In genomic region chr19:46109876-46110275, GRCh38 we compare ENCODE assay signal across 26 cellular contexts. TPM values are rescaled to one million over a fixed set of nuclear protein-coding genes. Genes with fewer than 3 reads are reported as not detected.
DNase-seq lines count a peak whose midpoint lies in the region; ATAC-seq, FAIRE-seq and TF ChIP-seq lines count a peak whose summit lies in the region.
"Had no signal": no experiment of that assay in that cellular context is flagged by ENCODE, and none has a peak within 500 bp of the region (broad histone marks: within the 10 kb centered on the region; RNA-seq: fewer than 3 reads in every experiment).

No MANE protein-coding gene starts in this region.

- intact Hi-C loops in Panc1 (cut with micrococcal nuclease; ENCODE audit: unreplicated experiment) (no loop called here), K562 (cut with micrococcal nuclease) (no loop called here), pancreas (cut with DNase I) (no loop called here)

- H3K4me1 Mint-ChIP-seq in mesothelial cell of epicardium: peaks cover 21% of the 10 kb centered on the region
- H3K4me1 Mint-ChIP-seq: CD14-positive monocyte; CD8-positive, alpha-beta memory T cell had no signal

- H3K9me3 ChIP-seq in Panc1 (ENCODE audit: control insufficient read depth, insufficient read depth, low read depth, low read length) (no peaks in the 10 kb centered on the region), K562 (replicated peaks; ENCODE audit: control insufficient read depth, insufficient read depth, low read depth, low read length) (no peaks in the 10 kb centered on the region), smooth muscle cell (replicated peaks; ENCODE audit: low read depth) (no peaks in the 10 kb centered on the region), pancreas (no peaks in the 10 kb centered on the region)
- H3K9me3 ChIP-seq: A549, BE2C, HAP-1 had no signal

- H2AFZ ChIP-seq in K562 (ENCODE audit: low read depth, low read length) (no peak overlapping the region), smooth muscle cell (ENCODE audit: low read depth) (no peak overlapping the region)

- TF ChIP-seq EP300 in K562 (IDR thresholded peaks at IDR 0.05; ENCODE audit: low read length): no peak

- H3K79me2 ChIP-seq in K562 (ENCODE audit: control insufficient read depth, insufficient read depth, low read length) (no peaks in the 10 kb centered on the region), smooth muscle cell (ENCODE audit: low read depth) (no peaks in the 10 kb centered on the region)

- H3F3A ChIP-seq in smooth muscle cell (ENCODE audit: low read depth): no peaks in the 10 kb centered on the region

- ATAC-seq in Panc1 (no peak), K562 (no peak), pancreas (no peak)
- ATAC-seq: A549, GM12878 had no signal

- WGBS in K562 (ENCODE audit: insufficient coverage, low coverage, missing lambda C conversion rate): 0% methylated on average over 6 of the region's 6 CpGs
- 38% methylated on average over 6 of the region's 6 CpGs for WGBS in smooth muscle cell (ENCODE audit: low lambda C conversion rate)
- 60 to 74% methylated on average over 6 of the region's 6 CpGs for WGBS in pancreas, 2 donors

- H3K27me3 Mint-ChIP-seq in mesothelial cell of epicardium (ENCODE audit: low read depth): no peaks in the 10 kb centered on the region

- no peaks in the 10 kb centered on the region; the same call in 1 of the 2 replicates for H3K4me1 ChIP-seq in Panc1 (ENCODE audit: control insufficient read depth, insufficient read depth, low read length)
- H3K4me1 ChIP-seq in K562 (replicated peaks in 1 of 2; ENCODE audit: control insufficient read depth in 2 of 2, insufficient read depth in 2 of 2, low read length in 2 of 2): no peaks in the 10 kb centered on the region
- H3K4me1 ChIP-seq in smooth muscle cell (ENCODE audit: low read depth): peaks cover 2% of the 10 kb centered on the region
- no peaks in the 10 kb centered on the region for H3K4me1 ChIP-seq in pancreas
- H3K4me1 ChIP-seq: BE2C, HAP-1 had no signal

- DNase-seq in Panc1 (ENCODE audit: low read depth, low spot score): no peak
- no peak for DNase-seq in K562 (ENCODE audit: extremely low read depth in 1 of 4, low spot score in 3 of 4)
- DNase-seq in mesothelial cell of epicardium (ENCODE audit: low spot score in 2 of 2, unreplicated experiment in 2 of 2): no peak
- DNase-seq in smooth muscle cell (lab: John Stamatoyannopoulos, UW; ENCODE audit: unreplicated experiment): no peak
- DNase-seq in middle frontal gyrus (ENCODE audit: extremely low spot score, low spot score): no peak
- no peak for DNase-seq in NCI-H146 treated with DMSO at 0.1 percent for 48 hours (lab: John Stamatoyannopoulos, UW; ENCODE audit: unreplicated experiment)
- DNase-seq in pancreas: no peak
- DNase-seq: 8988T; ACHN; AML-193; BE2C; CD4-positive, alpha-beta T cell; CD8-positive, alpha-beta memory T cell; DMS 273 treated with DMSO at 0.1 percent for 48 hours; DMS79; EL; GDM1; GOT3; HFFc6 had no signal

- TF ChIP-seq RAD21 in K562 (CRISPR knock-in tag; conservative IDR thresholded peaks at IDR 0.05 in 1 of 2, IDR thresholded peaks at IDR 0.05 in 1 of 2): no peak

- H3K27ac Mint-ChIP-seq in mesothelial cell of epicardium: peak overlapping the region; percentile 64
- H3K27ac Mint-ChIP-seq: CD14-positive monocyte; CD4-positive, alpha-beta T cell; CD8-positive, alpha-beta memory T cell; HFFc6 had no signal

- no peaks in the 10 kb centered on the region for H3K9me3 Mint-ChIP-seq in mesothelial cell of epicardium
- H3K9me3 Mint-ChIP-seq: HFFc6 had no signal

- H3K4me3 ChIP-seq in Panc1 (ENCODE audit: low read depth in 2 of 2, low read length in 2 of 2) (no peak overlapping the region), K562 (no peak overlapping the region), smooth muscle cell (no peak overlapping the region), pancreas (no peak overlapping the region)
- H3K4me3 ChIP-seq: A549; BLaER1 treated with 17β-estradiol and CSF1 and Interleukin-3, amounts not matched to agents 10 nM and 100 nM; GM12878; HAP-1 had no signal

- H4K20me1 ChIP-seq in K562 (replicated peaks; ENCODE audit: control insufficient read depth, insufficient read depth, low read length): no peaks in the 10 kb centered on the region
- H4K20me1 ChIP-seq in smooth muscle cell (ENCODE audit: low read depth): no peaks in the 10 kb centered on the region
- H4K20me1 ChIP-seq: BLaER1 treated with 17β-estradiol and CSF1 and Interleukin-3, amounts not matched to agents 10 nM and 100 nM had no signal

- TF ChIP-seq CTCF in Panc1 (IDR thresholded peaks at IDR 0.05): 0 out of 2 replicates have a peak, but pooled peaks have one; percentile 7
- no peak for TF ChIP-seq CTCF in K562 (IDR thresholded peaks at IDR 0.05 in 2 of 3, conservative IDR thresholded peaks at IDR 0.05 in 1 of 3; ENCODE audit: insufficient read depth in 2 of 3, low read depth in 1 of 3, low read length in 3 of 3)
- no peak for TF ChIP-seq CTCF in mesothelial cell of epicardium (IDR thresholded peaks at IDR 0.05; ENCODE audit: unreplicated experiment)
- no peak for TF ChIP-seq CTCF in smooth muscle cell (IDR thresholded peaks at IDR 0.05; ENCODE audit: borderline replicate concordance, insufficient read depth, poor library complexity, severe bottlenecking)
- no peak for TF ChIP-seq CTCF in pancreas (IDR thresholded peaks at IDR 0.05)

- H3K36me3 ChIP-seq in Panc1 (ENCODE audit: control insufficient read depth, insufficient read depth, low read length): no peaks in the 10 kb centered on the region
- no peaks in the 10 kb centered on the region for H3K36me3 ChIP-seq in K562 (ENCODE audit: control insufficient read depth, insufficient read depth, low read length)
- no peaks in the 10 kb centered on the region for H3K36me3 ChIP-seq in smooth muscle cell (ENCODE audit: low read depth)
- H3K36me3 ChIP-seq in pancreas: no peaks in the 10 kb centered on the region
- H3K36me3 ChIP-seq: BE2C; BLaER1 treated with 17β-estradiol and CSF1 and Interleukin-3, amounts not matched to agents 10 nM and 100 nM; HAP-1 had no signal

- H3K27me3 ChIP-seq in Panc1 (ENCODE audit: control insufficient read depth, insufficient read depth, low read length) (peaks cover 4% of the 10 kb centered on the region), K562 (ENCODE audit: control insufficient read depth in 2 of 2, insufficient read depth in 2 of 2, low read length in 2 of 2) (no peaks in the 10 kb centered on the region), smooth muscle cell (ENCODE audit: low read depth) (no peaks in the 10 kb centered on the region), pancreas (no peaks in the 10 kb centered on the region)
- H3K27me3 ChIP-seq: BLaER1 treated with 17β-estradiol and CSF1 and Interleukin-3, amounts not matched to agents 10 nM and 100 nM had no signal

- no peak for FAIRE-seq in K562 (lab: Jason Lieb, UNC)
- no peak for FAIRE-seq in pancreas (lab: Jason Lieb, UNC)
- FAIRE-seq: D721Med, GM12878, H54 had no signal

- POLR2A ChIA-PET in Panc1 (lab: Charles Lee): no interaction called here
- POLR2A ChIA-PET in K562 (lab: Yijun Ruan, JAX): no interaction called here

- H3K27ac ChIP-seq in Panc1 (ENCODE audit: low read length) (no peak overlapping the region), K562 (ENCODE audit: extremely low read depth, low read depth, low read length) (no peak overlapping the region), smooth muscle cell (ENCODE audit: low read depth) (peak overlapping the region; percentile 72), pancreas (no peak overlapping the region)
- H3K27ac ChIP-seq: A549; BLaER1 treated with 17β-estradiol and CSF1 and Interleukin-3, amounts not matched to agents 10 nM and 100 nM had no signal

- no peak for TF ChIP-seq POLR2A in K562 (conservative IDR thresholded peaks at IDR 0.05)

- H3K9me1 ChIP-seq in K562 (ENCODE audit: control insufficient read depth, insufficient read depth, low read length): no peaks in the 10 kb centered on the region

- H3K36me3 Mint-ChIP-seq in mesothelial cell of epicardium: peaks cover 2% of the 10 kb centered on the region
- H3K36me3 Mint-ChIP-seq: CD14-positive monocyte; CD8-positive, alpha-beta memory T cell had no signal

- no peak overlapping the region for H3K4me3 Mint-ChIP-seq in mesothelial cell of epicardium
- H3K4me3 Mint-ChIP-seq: CD14-positive monocyte; CD4-positive, alpha-beta T cell; CD8-positive, alpha-beta memory T cell; HFFc6 had no signal

- BruUV-seq in Panc1 (replicated peaks; lab: Mats Ljungman, UMichigan) (no TSS peak), K562 (replicated peaks; lab: Mats Ljungman, UMichigan) (no TSS peak)

- no peak overlapping the region for H3K9ac ChIP-seq in K562 (ENCODE audit: insufficient read depth in 1 of 2, low read depth in 2 of 2, low read length in 2 of 2)
- peak overlapping the region; percentile 47 for H3K9ac ChIP-seq in smooth muscle cell (ENCODE audit: low read depth)
- H3K9ac ChIP-seq: BLaER1 treated with 17β-estradiol and CSF1 and Interleukin-3, amounts not matched to agents 10 nM and 100 nM had no signal

- CTCF ChIA-PET in Panc1 (lab: Charles Lee): no interaction called here
- CTCF ChIA-PET in K562 (lab: Yijun Ruan, JAX; ENCODE audit: low intra/inter-chr PET ratio): no interaction called here

- H3K4me2 ChIP-seq in K562 (ENCODE audit: insufficient read depth, low read length) (no peak overlapping the region), smooth muscle cell (no peak overlapping the region)
- H3K4me2 ChIP-seq: A549; BLaER1 treated with 17β-estradiol and CSF1 and Interleukin-3, amounts not matched to agents 10 nM and 100 nM had no signal

- in situ Hi-C loops in Panc1 (cut with HindIII; ENCODE audit: low pct_unique_long_range_greater_than_20kb, low sequenced_read_pairs): no loop called here
- in situ Hi-C loops in K562 (cut with MboI): no loop called here

RNA-seq across cellular contexts. Expression of gene IGFL3, which starts 14.6 kb away (rescaled TPM):
- total RNA-seq in Panc1 (2021; ENCODE audit: unreplicated experiment) (not detected), K562 (2014; rRNA removed) (not detected in 2 replicates), K562 (2014; rRNA removed; fragmentation: Illumina TruSeq; extraction: Trizol) (not detected in 2 replicates), K562 (2015; rRNA removed; fragmentation: Illumina TruSeq; extraction: Trizol) (not detected in 2 replicates), K562 (2021) (not detected in 2 replicates), mesothelial cell of epicardium (not detected in 3 replicates), smooth muscle cell (10.2 and 26.7 TPM in 2 replicates), pancreas (not detected)
- not detected for polyA plus RNA-seq in Panc1 (2012; ENCODE audit: insufficient read length)
- not detected in 2 replicates for total RNA-seq in K562 (2011; cell fraction: chromatin; rRNA removed; ENCODE audit: low replicate concordance)
- total RNA-seq in K562 (2011; cell fraction: nucleolus; rRNA removed): not detected in 2 replicates
- total RNA-seq in K562 (2011; cell fraction: nucleoplasm; rRNA removed): not detected in 2 replicates
- polyA plus RNA-seq in K562 (2011; rRNA removed) (not detected in 2 replicates), K562 (2014; fragmentation: Illumina TruSeq; extraction: Trizol) (not detected in 2 replicates), K562 (2014; fragmentation: Nextera tagmentation; extraction: Ambion mirVana) (not detected), K562 (2014; rRNA removed) (not detected in 2 replicates), smooth muscle cell (5.9 and 8.8 TPM in 2 replicates), pancreas (not detected)
- not detected in 2 replicates for polyA plus RNA-seq in K562 (2011; cell fraction: cytosol; rRNA removed)
- not detected in 2 replicates for polyA plus RNA-seq in K562 (2011; cell fraction: nucleus; rRNA removed)
- polyA plus RNA-seq in K562 (2012): not detected in 2 replicates
- not detected in 2 replicates for polyA minus RNA-seq in K562 (2011; rRNA and poly(A)+ RNA removed)
- not detected in 2 replicates for polyA minus RNA-seq in K562 (2011; cell fraction: cytosol; rRNA and poly(A)+ RNA removed)
- polyA minus RNA-seq in K562 (2011; cell fraction: nucleus; rRNA and poly(A)+ RNA removed): not detected in 2 replicates
- total RNA-seq: CD4-positive, alpha-beta T cell; CD8-positive, alpha-beta memory T cell; GM12878; HFFc6 had no signal
- polyA plus RNA-seq: CD14-positive monocyte; CD8-positive, alpha-beta memory T cell; GM12878 had no signal

RNA-seq across cellular contexts. Expression of gene IGFL2, which starts 38.2 kb away (rescaled TPM):
- total RNA-seq in Panc1 (2021; ENCODE audit: unreplicated experiment) (not detected), K562 (2014; rRNA removed) (0.57 and 0.68 TPM in 2 replicates), K562 (2014; rRNA removed; fragmentation: Illumina TruSeq; extraction: Trizol) (0.55 TPM in 1 of 2 replicates, not detected in the other), K562 (2015; rRNA removed; fragmentation: Illumina TruSeq; extraction: Trizol) (1.7 and 2.6 TPM in 2 replicates), K562 (2021) (0.47 and 0.75 TPM in 2 replicates), mesothelial cell of epicardium (2.0 to 3.7 TPM (median 3.7 TPM) in 3 replicates), smooth muscle cell (126 and 145 TPM in 2 replicates), pancreas (not detected)
- not detected for polyA plus RNA-seq in Panc1 (2012; ENCODE audit: insufficient read length)
- not detected in 2 replicates for total RNA-seq in K562 (2011; cell fraction: chromatin; rRNA removed; ENCODE audit: low replicate concordance)
- not detected in 2 replicates for total RNA-seq in K562 (2011; cell fraction: nucleolus; rRNA removed)
- not detected in 2 replicates for total RNA-seq in K562 (2011; cell fraction: nucleoplasm; rRNA removed)
- polyA plus RNA-seq in K562 (2011; rRNA removed) (0.72 TPM in 1 of 2 replicates, not detected in the other), K562 (2014; fragmentation: Illumina TruSeq; extraction: Trizol) (0.61 and 0.79 TPM in 2 replicates), K562 (2014; fragmentation: Nextera tagmentation; extraction: Ambion mirVana) (under 1 TPM; 0.42 to 0.77 TPM), K562 (2014; rRNA removed) (0.36 TPM in 1 of 2 replicates, not detected in the other), smooth muscle cell (159 and 164 TPM in 2 replicates), pancreas (not detected)
- polyA plus RNA-seq in K562 (2011; cell fraction: cytosol; rRNA removed): 0.90 TPM in 1 of 2 replicates, not detected in the other
- 0.22 TPM in 1 of 2 replicates, not detected in the other for polyA plus RNA-seq in K562 (2011; cell fraction: nucleus; rRNA removed)
- 2.2 and 5.4 TPM in 2 replicates for polyA plus RNA-seq in K562 (2012)
- not detected in 2 replicates for polyA minus RNA-seq in K562 (2011; rRNA and poly(A)+ RNA removed)
- polyA minus RNA-seq in K562 (2011; cell fraction: cytosol; rRNA and poly(A)+ RNA removed): not detected in 2 replicates
- polyA minus RNA-seq in K562 (2011; cell fraction: nucleus; rRNA and poly(A)+ RNA removed): not detected in 2 replicates
- total RNA-seq: CD4-positive, alpha-beta T cell; CD8-positive, alpha-beta memory T cell; GM12878; HFFc6 had no signal
- polyA plus RNA-seq: CD14-positive monocyte; CD8-positive, alpha-beta memory T cell had no signal

Comparison
In these comparisons a context has a peak if more than half of its experiments do, and no peak if none do; other contexts are left out.
1. RNA of gene IGFL2, which starts 38.2 kb away (total RNA-seq): 126 to 145 TPM in smooth muscle cell; 2.0 to 3.7 TPM in mesothelial cell of epicardium, 0.47 to 2.6 TPM in K562, not detected in Panc1 (single experiment) and not detected in pancreas; every median in the first group is over 10 times any median in the second.